ENCODE assay signal across 16 cellular contexts in genomic region chr14:75335588-75335987, GRCh38. TPM values are rescaled to one million over a fixed set of nuclear protein-coding genes. Genes with fewer than 3 reads are reported as not detected.
A peak's percentile ranks its signal among the peaks of the same experiment; 100 is the strongest.
DNase-seq lines count a peak whose midpoint lies in the region; ATAC-seq and FAIRE-seq lines count a peak whose summit lies in the region.
"Had no signal": no experiment of that assay in that cellular context is flagged by ENCODE, and none has a peak within 500 bp of the region (broad histone marks: within the 10 kb centered on the region; RNA-seq: fewer than 3 reads in every experiment).

No MANE protein-coding gene starts in this region.

- WGBS in small intestine, 3 donors, result 83 to 88% (median 88%) methylated on average over 6 of the region's 6 CpGs

- H3K36me3 ChIP-seq in CD8-positive, alpha-beta memory T cell (ENCODE audit: insufficient read depth, low read length), result no peaks in the 10 kb centered on the region
- H3K36me3 ChIP-seq in small intestine (ENCODE audit: control insufficient read depth in 2 of 2, insufficient read depth in 2 of 2, low read length in 2 of 2), result no peaks in the 10 kb centered on the region
- H3K36me3 ChIP-seq: pancreas had no signal

- no peak for ATAC-seq in effector memory CD8-positive, alpha-beta T cell (replicated peaks)
- ATAC-seq: activated CD4-positive, alpha-beta T cell treated with anti-CD3 and anti-CD28 coated beads for 36 hours; foreskin keratinocyte; left ventricle myocardium superior had no signal

- no peak overlapping the region for H3K4me3 ChIP-seq in CD8-positive, alpha-beta memory T cell (ENCODE audit: low read length)
- H3K4me3 ChIP-seq in small intestine (ENCODE audit: low read depth in 1 of 2, low read length in 2 of 2), result no peak overlapping the region
- H3K4me3 ChIP-seq: pancreas had no signal

- no peak for FAIRE-seq in small intestine (lab: Jason Lieb, UNC)
- FAIRE-seq: H54, pancreas had no signal

- no peaks in the 10 kb centered on the region for H3K9me3 Mint-ChIP-seq in CD8-positive, alpha-beta memory T cell
- H3K9me3 Mint-ChIP-seq in effector memory CD8-positive, alpha-beta T cell, result no peaks in the 10 kb centered on the region

- POLR2A ChIA-PET in CD8-positive, alpha-beta memory T cell (lab: Charles Lee), result no interaction called here

- peaks cover 16% of the 10 kb centered on the region for H3K4me1 ChIP-seq in CD8-positive, alpha-beta memory T cell (ENCODE audit: insufficient read depth, low read length)
- H3K4me1 ChIP-seq in small intestine (ENCODE audit: control insufficient read depth in 2 of 2, insufficient read depth in 1 of 2, low read depth in 1 of 2, low read length in 1 of 2), result no peaks in the 10 kb centered on the region
- H3K4me1 ChIP-seq: foreskin keratinocyte, pancreas had no signal

- H3K27ac ChIP-seq in CD8-positive, alpha-beta memory T cell (ENCODE audit: low read depth, low read length), result no peak overlapping the region
- H3K27ac ChIP-seq in small intestine (ENCODE audit: low read depth in 1 of 2, low read length in 1 of 2), result no peak overlapping the region
- H3K27ac ChIP-seq: foreskin keratinocyte, pancreas had no signal

- H3K27ac Mint-ChIP-seq in CD8-positive, alpha-beta memory T cell, result peak overlapping the region in 3 of 8 donors; percentile 17 to 87 (median 87)
- no peak overlapping the region for H3K27ac Mint-ChIP-seq in effector memory CD8-positive, alpha-beta T cell

- peak overlapping the region in 5 of 7 donors; percentile 23 to 82 (median 59) for H3K4me3 Mint-ChIP-seq in CD8-positive, alpha-beta memory T cell
- H3K4me3 Mint-ChIP-seq in effector memory CD8-positive, alpha-beta T cell, result peak overlapping the region; percentile 84

- no peak for DNase-seq in CD8-positive, alpha-beta memory T cell
- DNase-seq in NCI-H1092 (lab: John Stamatoyannopoulos, UW) (peak; percentile 35), pons (ENCODE audit: low spot score) (peak; percentile 65), NCI-H1930 (lab: John Stamatoyannopoulos, UW) (no peak), small intestine (no peak), NCI-H2081 (lab: John Stamatoyannopoulos, UW) (no peak)
- DNase-seq in effector memory CD8-positive, alpha-beta T cell, result no peak
- no peak for DNase-seq in activated CD8-positive, alpha-beta memory T cell treated with anti-CD3 and anti-CD28 coated beads for 24 hours
- DNase-seq: activated CD4-positive, alpha-beta T cell treated with anti-CD3 and anti-CD28 coated beads for 36 hours; activated naive CD4-positive, alpha-beta T cell; Calu3; foreskin keratinocyte; left ventricle myocardium superior; NCI-H1436; pancreas had no signal

- H3K4me1 Mint-ChIP-seq in CD8-positive, alpha-beta memory T cell, result peaks cover 26 to 34% (median 33%) of the 10 kb centered on the region in 3 donors
- peaks cover 13 to 20% of the 10 kb centered on the region in 2 donors for H3K4me1 Mint-ChIP-seq in effector memory CD8-positive, alpha-beta T cell (ENCODE audit: low read depth in 2 of 2)

- no peaks in the 10 kb centered on the region for H3K27me3 ChIP-seq in CD8-positive, alpha-beta memory T cell (ENCODE audit: insufficient read depth, low read length, poor library complexity, severe bottlenecking)
- no peaks in the 10 kb centered on the region for H3K27me3 ChIP-seq in small intestine (ENCODE audit: control insufficient read depth in 2 of 2, insufficient read depth in 2 of 2, low read length in 2 of 2)
- H3K27me3 ChIP-seq: pancreas had no signal

- H3K36me3 Mint-ChIP-seq in CD8-positive, alpha-beta memory T cell, result no peaks in the 10 kb centered on the region
- peaks cover 4% of the 10 kb centered on the region for H3K36me3 Mint-ChIP-seq in effector memory CD8-positive, alpha-beta T cell (ENCODE audit: insufficient read depth)

- H3K9me3 ChIP-seq in CD8-positive, alpha-beta memory T cell (ENCODE audit: low read length), result no peaks in the 10 kb centered on the region
- no peaks in the 10 kb centered on the region for H3K9me3 ChIP-seq in small intestine (ENCODE audit: control insufficient read depth, low read depth)
- H3K9me3 ChIP-seq: pancreas had no signal

- CTCF ChIA-PET in CD8-positive, alpha-beta memory T cell (lab: Charles Lee), result no interaction called here

- peaks cover 0 to 8% of the 10 kb centered on the region in 2 donors for H3K27me3 Mint-ChIP-seq in CD8-positive, alpha-beta memory T cell
- H3K27me3 Mint-ChIP-seq in effector memory CD8-positive, alpha-beta T cell, result peaks cover 8 to 11% of the 10 kb centered on the region in 2 donors
- H3K27me3 Mint-ChIP-seq: activated CD4-positive, alpha-beta T cell treated with anti-CD3 and anti-CD28 coated beads for 36 hours had no signal

RNA-seq across cellular contexts. Expression of gene FOS, which starts 57.0 kb away (rescaled TPM):
- total RNA-seq in CD8-positive, alpha-beta memory T cell, result 10 to 100 TPM; 15.2 to 16.8 TPM
- 768 TPM for polyA plus RNA-seq in CD8-positive, alpha-beta memory T cell
- polyA plus RNA-seq in small intestine, result 100 to 1,000 TPM in 2 of 3 donors, 10 to 100 TPM in 1; 71.6 to 344 (median 136) TPM

Comparison
In these comparisons a context has a peak if more than half of its experiments do, and no peak if none do; other contexts are left out.
1. DNase-seq: peak in NCI-H1092 (single experiment) and pons (single experiment); none in CD8-positive, alpha-beta memory T cell (0 of 5), effector memory CD8-positive, alpha-beta T cell (0 of 3), NCI-H1930 (0 of 2), small intestine (single experiment), activated CD8-positive, alpha-beta memory T cell treated with anti-CD3 and anti-CD28 coated beads for 24 hours (single experiment) and NCI-H2081 (0 of 2).